Comparison of ENCODE assay signal across 7 cellular contexts in genomic region chr1:44672956-44673674, GRCh38. TPM values are rescaled to one million over a fixed set of nuclear protein-coding genes. Genes with fewer than 3 reads are reported as not detected.
DNase-seq lines count a peak whose midpoint lies in the region; ATAC-seq and TF ChIP-seq lines count a peak whose summit lies in the region.

No MANE protein-coding gene starts in this region.

- no peak for TF ChIP-seq POLR2A in GM18505 (IDR thresholded peaks at IDR 0.05; ENCODE audit: borderline replicate concordance, extremely low read depth, insufficient read depth, insufficient read length)

- no peak for ATAC-seq in stimulated activated effector memory CD8-positive, alpha-beta T cell treated with anti-CD3 and anti-CD28 coated beads, Interleukin-12 subunit alpha, Interleukin-12 subunit beta, amount 100 ng/mL, for 72 hours
- ATAC-seq in GM18505 (IDR thresholded peaks at IDR 0.05; ENCODE audit: unreplicated experiment), result no peak

- H3K4me1 Mint-ChIP-seq in activated CD4-positive, alpha-beta memory T cell treated with anti-CD3 and anti-CD28 coated beads, Interleukin-2, amount 10 ng/mL, durations not matched to agents 7 days and 5 days, result peaks cover 32% of the 10 kb centered on the region
- peaks cover 14% of the 10 kb centered on the region for H3K4me1 Mint-ChIP-seq in stimulated activated effector memory CD8-positive, alpha-beta T cell treated with anti-CD3 and anti-CD28 coated beads, Interleukin-12 subunit alpha, Interleukin-12 subunit beta, amount 100 ng/mL, for 72 hours

- no peak overlapping the region for H3K27ac ChIP-seq in HEK293 (ENCODE audit: extremely low read depth, low read depth, low read length)

- CTCF ChIA-PET in HEK293 (lab: Yijun Ruan, JAX), result interaction anchor here (0.8 to 1.7 kb wide), 4 partner anchors 11 to 456 kb away, joined by 3 to 7 read pairs (median 6); no protein-coding TSS in a partner anchor
- CTCF ChIA-PET in activated CD4-positive, alpha-beta memory T cell treated with anti-CD3 and anti-CD28 coated beads, Interleukin-2, amount 10 ng/mL, durations not matched to agents 7 days and 5 days (lab: Charles Lee), result interaction anchor here (1.2 to 4.9 kb wide), 7 partner anchors 15 to 65 kb away, joined by 4 to 44 read pairs (median 5); no protein-coding TSS in a partner anchor

- H3K36me3 Mint-ChIP-seq in activated CD4-positive, alpha-beta memory T cell treated with anti-CD3 and anti-CD28 coated beads, Interleukin-2, amount 10 ng/mL, durations not matched to agents 7 days and 5 days (ENCODE audit: low read depth), result no peaks in the 10 kb centered on the region
- H3K36me3 Mint-ChIP-seq in stimulated activated effector memory CD8-positive, alpha-beta T cell treated with anti-CD3 and anti-CD28 coated beads, Interleukin-12 subunit alpha, Interleukin-12 subunit beta, amount 100 ng/mL, for 72 hours, result no peaks in the 10 kb centered on the region

- no peaks in the 10 kb centered on the region for H3K9me3 Mint-ChIP-seq in activated CD4-positive, alpha-beta memory T cell treated with anti-CD3 and anti-CD28 coated beads, Interleukin-2, amount 10 ng/mL, durations not matched to agents 7 days and 5 days
- no peaks in the 10 kb centered on the region for H3K9me3 Mint-ChIP-seq in stimulated activated effector memory CD8-positive, alpha-beta T cell treated with anti-CD3 and anti-CD28 coated beads, Interleukin-12 subunit alpha, Interleukin-12 subunit beta, amount 100 ng/mL, for 72 hours

- H3K4me3 Mint-ChIP-seq in activated CD4-positive, alpha-beta memory T cell treated with anti-CD3 and anti-CD28 coated beads, Interleukin-2, amount 10 ng/mL, durations not matched to agents 7 days and 5 days, result peak overlapping the region; percentile 83
- peak overlapping the region; percentile 83 for H3K4me3 Mint-ChIP-seq in stimulated activated effector memory CD8-positive, alpha-beta T cell treated with anti-CD3 and anti-CD28 coated beads, Interleukin-12 subunit alpha, Interleukin-12 subunit beta, amount 100 ng/mL, for 72 hours

- peaks cover 3% of the 10 kb centered on the region; the same call in 1 of the 2 replicates for H3K4me1 ChIP-seq in HEK293 (ENCODE audit: control insufficient read depth, insufficient read depth, low read length)

- H3K27ac Mint-ChIP-seq in activated CD4-positive, alpha-beta memory T cell treated with anti-CD3 and anti-CD28 coated beads, Interleukin-2, amount 10 ng/mL, durations not matched to agents 7 days and 5 days, result peak overlapping the region; percentile 79
- peak overlapping the region; percentile 87 for H3K27ac Mint-ChIP-seq in stimulated activated effector memory CD8-positive, alpha-beta T cell treated with anti-CD3 and anti-CD28 coated beads, Interleukin-12 subunit alpha, Interleukin-12 subunit beta, amount 100 ng/mL, for 72 hours

- H3K27me3 Mint-ChIP-seq in activated CD4-positive, alpha-beta memory T cell treated with anti-CD3 and anti-CD28 coated beads, Interleukin-2, amount 10 ng/mL, durations not matched to agents 7 days and 5 days, result no peaks in the 10 kb centered on the region

- POLR2A ChIA-PET in HEK293 (lab: Yijun Ruan, JAX), result interaction anchor here (0.6 to 2.4 kb wide), 8 partner anchors 9 to 875 kb away, joined by 3 to 16 read pairs (median 5); no protein-coding TSS in a partner anchor
- POLR2A ChIA-PET in activated CD4-positive, alpha-beta memory T cell treated with anti-CD3 and anti-CD28 coated beads, Interleukin-2, amount 10 ng/mL, durations not matched to agents 7 days and 5 days (lab: Charles Lee), result interaction anchor here (1.2 to 7.7 kb wide), 7 partner anchors 9 to 319 kb away, joined by 4 to 71 read pairs (median 9); partner anchors contain the start of gene RNU5D-1

- H3K9me3 ChIP-seq in HEK293 (ENCODE audit: control insufficient read depth, insufficient read depth, low read depth, low read length), result no peaks in the 10 kb centered on the region

- H3K36me3 ChIP-seq in HEK293 (ENCODE audit: control insufficient read depth in 2 of 2, insufficient read depth in 1 of 2, low read length in 2 of 2), result no peaks in the 10 kb centered on the region

- TF ChIP-seq CTCF in HEK293 (tag by site-specific recombination; IDR thresholded peaks at IDR 0.05), result no peak

- H3K4me3 ChIP-seq in HEK293 (ENCODE audit: low read depth, low read length) (peak overlapping the region; percentile 86), iPS-11a (ENCODE audit: low read depth, low read length) (peak overlapping the region; percentile 75)

- no peak for DNase-seq in activated CD4-positive, alpha-beta memory T cell treated with anti-CD3 and anti-CD28 coated beads, Interleukin-2, amount 10 ng/mL, durations not matched to agents 7 days and 5 days
- no peak for DNase-seq in stimulated activated effector memory CD8-positive, alpha-beta T cell treated with anti-CD3 and anti-CD28 coated beads, Interleukin-12 subunit alpha, Interleukin-12 subunit beta, amount 100 ng/mL, for 72 hours (ENCODE audit: low spot score in 2 of 2)
- DNase-seq in ecto neural progenitor cell (ENCODE audit: low spot score), result no peak
- DNase-seq in stimulated activated CD4-positive, alpha-beta T cell treated with anti-CD3 and anti-CD28 coated beads, Interleukin-4, amount 100 ng/mL, for 4 hours, result no peak

TF ChIP-seq in HEK293, 187 proteins besides CTCF, POLR2A, EP300 and RAD21:
- 0 out of 2 replicates have a peak, but pooled peaks have one; percentile 13 for TF ChIP-seq TRIM28 (IDR thresholded peaks at IDR 0.05; ENCODE audit: borderline replicate concordance, low read length)
- no peak for TF ChIP-seq PBX3 (CRISPR knock-in tag; IDR thresholded peaks at IDR 0.05)
- TF ChIP-seq ZNF140 (tag by site-specific recombination; IDR thresholded peaks at IDR 0.05), result no peak

RNA-seq across cellular contexts. Expression of gene TMEM53, which starts 1.2 kb away (rescaled TPM):
- total RNA-seq in activated CD4-positive, alpha-beta memory T cell treated with anti-CD3 and anti-CD28 coated beads, Interleukin-2, amount 10 ng/mL, durations not matched to agents 7 days and 5 days, result 1 to 10 TPM; 4.3 to 5.6 TPM

RNA-seq across cellular contexts. Expression of gene ARMH1, which starts 1.4 kb away (rescaled TPM):
- total RNA-seq in activated CD4-positive, alpha-beta memory T cell treated with anti-CD3 and anti-CD28 coated beads, Interleukin-2, amount 10 ng/mL, durations not matched to agents 7 days and 5 days, result 10 to 100 TPM; 20.8 to 21.2 TPM

RNA-seq across cellular contexts. Expression of gene RNU5D-1, which starts 57.9 kb away (rescaled TPM):
- not detected for total RNA-seq in activated CD4-positive, alpha-beta memory T cell treated with anti-CD3 and anti-CD28 coated beads, Interleukin-2, amount 10 ng/mL, durations not matched to agents 7 days and 5 days
